14 cellular contexts compared by ENCODE assay signal in genomic region chr7:2838873-2839578, GRCh38. TPM values are rescaled to one million over a fixed set of nuclear protein-coding genes. Genes with fewer than 3 reads are reported as not detected.
DNase-seq lines count a peak whose midpoint lies in the region; FAIRE-seq and TF ChIP-seq lines count a peak whose summit lies in the region.
"Had no signal": no experiment of that assay in that cellular context is flagged by ENCODE, and none has a peak within 500 bp of the region (broad histone marks: within the 10 kb centered on the region; RNA-seq: fewer than 3 reads in every experiment).

No MANE protein-coding gene starts in this region.

- no peak overlapping the region for H3K4me3 ChIP-seq in kidney (ENCODE audit: low read length in 2 of 2)
- H3K4me3 ChIP-seq: heart left ventricle had no signal

- POLR2A ChIA-PET in HEK293T (lab: Yijun Ruan, JAX) = no interaction called here

- peaks cover 61% of the 10 kb centered on the region for H3K4me1 Mint-ChIP-seq in osteocyte (ENCODE audit: unreplicated experiment)

- no peak overlapping the region for H3K27ac ChIP-seq in kidney (ENCODE audit: low read depth in 2 of 2, low read length in 2 of 2)

- no peak overlapping the region for H3K4me3 Mint-ChIP-seq in osteocyte (ENCODE audit: unreplicated experiment)
- H3K4me3 Mint-ChIP-seq: T-cell had no signal

- peak; percentile 33 for DNase-seq in NCI-H510A treated with DMSO at 0.1 percent for 48 hours (lab: John Stamatoyannopoulos, UW)
- no peak for DNase-seq in NCI-H510A (lab: John Stamatoyannopoulos, UW)
- no peak for DNase-seq in HEK293T (ENCODE audit: extremely low spot score)
- peak; percentile 42 for DNase-seq in NCI-H446 treated with DMSO at 0.1 percent for 48 hours (lab: John Stamatoyannopoulos, UW)
- no peak for DNase-seq in osteocyte (ENCODE audit: extremely low spot score, unreplicated experiment)
- no peak for DNase-seq in NCI-H69 (lab: John Stamatoyannopoulos, UW)
- DNase-seq in NCI-H1436 (lab: John Stamatoyannopoulos, UW) = no peak
- no peak for DNase-seq in kidney
- DNase-seq: activated T-cell treated with anti-CD3 and anti-CD28 coated beads, Interleukin-2, amount 50 U/mL, for 1 hour; heart left ventricle; NCI-H1694 treated with DMSO at 0.1 percent for 48 hours; stimulated activated CD4-positive, alpha-beta T cell treated with anti-CD3 and anti-CD28 coated beads, Interleukin-4, amount 100 ng/mL, for 1 hour; T-cell had no signal

- FAIRE-seq in kidney (lab: Jason Lieb, UNC) = no peak

- no peaks in the 10 kb centered on the region for H3K9me3 ChIP-seq in kidney (ENCODE audit: control insufficient read depth in 1 of 2, low read length in 2 of 2)
- H3K9me3 ChIP-seq: heart left ventricle had no signal

- peak overlapping the region; percentile 1 for H3K27ac Mint-ChIP-seq in osteocyte (ENCODE audit: unreplicated experiment)
- H3K27ac Mint-ChIP-seq: T-cell had no signal

- peaks cover 0 to 3% of the 10 kb centered on the region in 2 donors for H3K36me3 ChIP-seq in kidney (ENCODE audit: control insufficient read depth in 1 of 2, insufficient read depth in 2 of 2, low read length in 2 of 2)

- TF ChIP-seq CTCF in osteocyte (IDR thresholded peaks at IDR 0.05) = no peak
- no peak for TF ChIP-seq CTCF in kidney (IDR thresholded peaks at IDR 0.05; ENCODE audit: borderline replicate concordance, extremely low read depth, insufficient read depth)

- H3K4me1 ChIP-seq in kidney (ENCODE audit: control insufficient read depth in 1 of 2, insufficient read depth in 1 of 2, low read depth in 1 of 2, low read length in 2 of 2) = peaks cover 0 to 4% of the 10 kb centered on the region in 2 donors

- H3K36me3 Mint-ChIP-seq in osteocyte (ENCODE audit: unreplicated experiment) = peaks cover 37% of the 10 kb centered on the region

- intact Hi-C loops in kidney (cut with DNase I) = no loop called here

- H3K9me3 Mint-ChIP-seq in osteocyte (ENCODE audit: unreplicated experiment) = no peaks in the 10 kb centered on the region
- H3K9me3 Mint-ChIP-seq: central memory CD8-positive, alpha-beta T cell; T-cell had no signal

- H3K27me3 Mint-ChIP-seq in osteocyte (ENCODE audit: unreplicated experiment) = no peaks in the 10 kb centered on the region
- H3K27me3 Mint-ChIP-seq: central memory CD8-positive, alpha-beta T cell; T-cell had no signal

- no peak overlapping the region for H3K9ac ChIP-seq in kidney (ENCODE audit: low read length in 2 of 2)

- CTCF ChIA-PET in HEK293T (lab: Yijun Ruan, JAX) = no interaction called here

TF ChIP-seq in HEK293T, 16 proteins besides CTCF, POLR2A, EP300 and RAD21:
- no peak for TF ChIP-seq BHLHE40 (IDR thresholded peaks at IDR 0.05; ENCODE audit: borderline replicate concordance)
- TF ChIP-seq NFRKB (IDR thresholded peaks at IDR 0.05) = no peak
- TF ChIP-seq PKNOX1 (IDR thresholded peaks at IDR 0.05) = peak; percentile 70

RNA-seq across cellular contexts. Expression of gene GNA12, which starts 5.1 kb away (rescaled TPM):
- total RNA-seq in osteocyte = 68.8 and 69.5 TPM in 2 replicates
- 41.1 TPM for total RNA-seq in kidney
- polyA plus RNA-seq in kidney (ENCODE audit: insufficient read depth, low read depth, low replicate concordance) = 16.5 TPM

Comparison
In these comparisons a context has a peak if more than half of its experiments do, and no peak if none do; other contexts are left out.
1. DNase-seq: peak in NCI-H510A treated with DMSO at 0.1 percent for 48 hours (single experiment) and NCI-H446 treated with DMSO at 0.1 percent for 48 hours (single experiment); none in NCI-H510A (single experiment), HEK293T (single experiment), osteocyte (single experiment), NCI-H69 (single experiment), NCI-H1436 (single experiment) and kidney (single experiment).